14 cellular contexts compared by ENCODE assay signal in the genomic region with DNA sequence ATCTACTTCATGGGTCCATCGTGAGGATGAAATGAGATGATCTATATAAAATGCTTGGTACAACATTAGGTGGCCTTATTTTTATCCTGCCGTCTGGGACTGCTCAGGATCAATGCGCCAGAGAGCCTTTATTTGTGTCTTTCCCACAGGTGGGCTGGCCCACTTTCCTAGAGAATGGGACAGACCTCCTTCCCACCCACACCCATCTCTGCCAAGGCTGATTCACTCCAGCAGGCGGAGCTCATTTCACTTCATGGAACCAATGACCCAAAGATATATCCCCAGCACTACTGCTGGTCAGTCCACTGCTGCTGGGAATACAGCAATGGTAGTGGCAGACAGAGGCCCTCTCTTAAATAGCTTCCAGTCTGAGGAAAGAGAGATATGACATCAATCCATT. TPM values are rescaled to one million over a fixed set of nuclear protein-coding genes. Genes with fewer than 3 reads are reported as not detected.
A peak's percentile ranks its signal among the peaks of the same experiment; 100 is the strongest.
DNase-seq lines count a peak whose midpoint lies in the region; ATAC-seq and TF ChIP-seq lines count a peak whose summit lies in the region.
"Had no signal": no experiment of that assay in that cellular context is flagged by ENCODE, and none has a peak within 500 bp of the region (broad histone marks: within the 10 kb centered on the region; RNA-seq: fewer than 3 reads in every experiment).

No MANE protein-coding gene starts in this region.

- peak; percentile 39 for ATAC-seq in GM23338
- peak; percentile 52 for ATAC-seq in left colon
- no peak for ATAC-seq in HG02678 (IDR thresholded peaks at IDR 0.05; ENCODE audit: unreplicated experiment)
- ATAC-seq in GM21619 (IDR thresholded peaks at IDR 0.05; ENCODE audit: unreplicated experiment): no peak

- peaks cover 2% of the 10 kb centered on the region; the same call in 1 of the 3 replicates for H3K4me1 Mint-ChIP-seq in GM23338

- H3K9me2 ChIP-seq in GM23338 (ENCODE audit: insufficient read depth): no peaks in the 10 kb centered on the region

- no peaks in the 10 kb centered on the region for H3K4me1 ChIP-seq in GM23338 (ENCODE audit: insufficient read depth)
- H3K4me1 ChIP-seq: uterus had no signal

- no peak overlapping the region for H2AFZ ChIP-seq in GM23338

- H4K20me1 ChIP-seq in GM23338 (replicated peaks; ENCODE audit: insufficient read depth): no peaks in the 10 kb centered on the region

- TF ChIP-seq CTCF in AG09309 (IDR thresholded peaks at IDR 0.05; ENCODE audit: control insufficient read depth, insufficient read depth, low read depth, low read length, missing control alignments) (peak; percentile 27), GM23338 (conservative IDR thresholded peaks at IDR 0.05; ENCODE audit: low read depth in 2 of 2) (peak in 1 of 2 experiments; percentile 56; a peak in 2 of 4 replicates), astrocyte of the spinal cord (IDR thresholded peaks at IDR 0.05; ENCODE audit: low read depth, low read length) (peak; percentile 27)

- DNase-seq in AG09309 (ENCODE audit: low read depth): no peak
- no peak for DNase-seq in GM23338 (ENCODE audit: low spot score)
- no peak for DNase-seq in astrocyte of the spinal cord (ENCODE audit: low read depth, low spot score)
- DNase-seq in left colon: peak in 1 of 2 donors; percentile 39
- no peak for DNase-seq in dedifferentiated amniotic fluid mesenchymal stem cell (ENCODE audit: extremely low spot score)
- DNase-seq in KBM-7: no peak
- DNase-seq: amygdala; erythroblast; NCI-H1048; NK-92 treated with Interleukin-12 subunit alpha and Interleukin-12 subunit beta, amount 100 ng/mL, for 24 hours; T-helper 9 cell; uterus had no signal

- H3K4me2 ChIP-seq in GM23338: no peak overlapping the region

- no peaks in the 10 kb centered on the region; the same call in 2 of the 3 replicates for H3K36me3 Mint-ChIP-seq in GM23338 (ENCODE audit: low read depth)

- peaks cover 6% of the 10 kb centered on the region for H3K27me3 Mint-ChIP-seq in GM23338 (ENCODE audit: insufficient read depth, low read depth, poor library complexity)

- H3K79me2 ChIP-seq in GM23338 (replicated peaks; ENCODE audit: insufficient read depth): no peaks in the 10 kb centered on the region

- H3K27me3 ChIP-seq in GM23338 (ENCODE audit: insufficient read depth): no peaks in the 10 kb centered on the region
- H3K27me3 ChIP-seq: uterus had no signal

- no peak overlapping the region for H3K27ac Mint-ChIP-seq in GM23338

- intact Hi-C loops in left colon (cut with DNase I, micrococcal nuclease): loop anchor here in 1 of 2 donors (10.0 kb wide), 1 partner anchor 110 kb away; no protein-coding TSS in a partner anchor

- no peaks in the 10 kb centered on the region for H3F3A ChIP-seq in GM23338 (replicated peaks; ENCODE audit: low read depth)

- H3K4me3 ChIP-seq in AG09309 (ENCODE audit: control insufficient read depth, low read depth, low read length): no peak overlapping the region
- H3K4me3 ChIP-seq in GM23338: no peak overlapping the region
- no peak overlapping the region for H3K4me3 ChIP-seq in astrocyte of the spinal cord (ENCODE audit: low read depth, low read length)
- H3K4me3 ChIP-seq: uterus had no signal

- H3K36me3 ChIP-seq in GM23338 (ENCODE audit: insufficient read depth): no peaks in the 10 kb centered on the region
- H3K36me3 ChIP-seq: uterus had no signal

- H3K27ac ChIP-seq in GM23338 (ENCODE audit: low read depth): no peak overlapping the region
- H3K27ac ChIP-seq: uterus had no signal

- no peak overlapping the region for H3K4me3 Mint-ChIP-seq in GM23338

- H3K9me3 Mint-ChIP-seq in GM23338: no peaks in the 10 kb centered on the region

- in situ Hi-C loops in astrocyte of the spinal cord (cut with HindIII; ENCODE audit: low sequenced_read_pairs): no loop called here
- in situ Hi-C loops in KBM-7 (cut with MboI; ENCODE audit: low pct_unique_long_range_greater_than_20kb, low sequenced_read_pairs): no loop called here

TF ChIP-seq in GM23338, 12 proteins besides CTCF, POLR2A, EP300 and RAD21 (continues in another document):
- TF ChIP-seq CREB1 (CRISPR knock-in tag; IDR thresholded peaks at IDR 0.05; ENCODE audit: low read depth) (no peak), EZH2 (IDR thresholded peaks at IDR 0.05; ENCODE audit: low read depth, unreplicated experiment) (no peak), ZNF331 (CRISPR knock-in tag; IDR thresholded peaks at IDR 0.05; ENCODE audit: low read depth) (no peak), ZNF114 (CRISPR knock-in tag; IDR thresholded peaks at IDR 0.05) (no peak), ZNF462 (CRISPR knock-in tag; IDR thresholded peaks at IDR 0.05) (no peak), STAT1 (IDR thresholded peaks at IDR 0.05; ENCODE audit: unreplicated experiment) (no peak), POLR2AphosphoS5 (IDR thresholded peaks at IDR 0.05; ENCODE audit: low read depth) (no peak)

RNA-seq across cellular contexts. Expression of gene TGFBI, which starts 35.7 kb away (rescaled TPM):
- total RNA-seq in GM23338 (2014; rRNA removed; shearing (Covaris generic)): 8.2 and 8.9 TPM in 2 replicates
- polyA plus RNA-seq in GM23338 (2016; fragmentation: Nextera tagmentation; extraction: Ambion mirVana): 8.0 and 9.4 TPM in 2 replicates
- 10 to 100 TPM; 21.0 to 50.3 TPM for total RNA-seq in left colon

Comparison
In these comparisons a context has a peak if more than half of its experiments do, and no peak if none do; other contexts are left out.
1. ATAC-seq: peak in GM23338 (single experiment) and left colon (single experiment); none in HG02678 (single experiment) and GM21619 (single experiment).